17 cellular contexts compared by ENCODE assay signal in genomic region chr7:47539398-47540052, GRCh38. TPM values are rescaled to one million over a fixed set of nuclear protein-coding genes. Genes with fewer than 3 reads are reported as not detected.
DNase-seq lines count a peak whose midpoint lies in the region; ATAC-seq, FAIRE-seq and TF ChIP-seq lines count a peak whose summit lies in the region.
"Had no signal": no experiment of that assay in that cellular context is flagged by ENCODE, and none has a peak within 500 bp of the region (broad histone marks: within the 10 kb centered on the region; RNA-seq: fewer than 3 reads in every experiment).

No MANE protein-coding gene starts in this region.

- CTCF ChIA-PET in HepG2 (lab: Yijun Ruan, JAX; ENCODE audit: low intra/inter-chr PET ratio, low total read pairs), result no interaction called here

- BruUV-seq in HepG2 (replicated peaks; lab: Mats Ljungman, UMichigan), result no TSS peak

- no peak for TF ChIP-seq CTCF in HepG2 (CRISPR knock-in tag; IDR thresholded peaks at IDR 0.05)
- TF ChIP-seq CTCF in stomach (IDR thresholded peaks at IDR 0.05), result no peak

- H4K20me1 ChIP-seq in HepG2 (ENCODE audit: insufficient read depth, low read length), result peaks cover 22% of the 10 kb centered on the region

- H3K27ac ChIP-seq in HepG2 (ENCODE audit: extremely low read length, insufficient read depth, low read length) (peak overlapping the region; percentile 79), stomach (peak overlapping the region in 4 of 5 donors; percentile 0 to 31 (median 17))

- no peaks in the 10 kb centered on the region for H3K9me3 ChIP-seq in HepG2 (ENCODE audit: low read length)
- H3K9me3 ChIP-seq in stomach, result no peaks in the 10 kb centered on the region

- peak; percentile 90 for FAIRE-seq in HepG2 (lab: Jason Lieb, UNC)
- FAIRE-seq: GM18507, TTC549 had no signal

- H3K4me3 ChIP-seq in HepG2 (replicated peaks in 1 of 3; ENCODE audit: insufficient read depth in 1 of 3, low read depth in 2 of 3, low read length in 3 of 3) (peak overlapping the region; percentile 63 to 72 (median 69)), stomach (no peak overlapping the region)

- intact Hi-C loops in HepG2 (cut with micrococcal nuclease; ENCODE audit: unreplicated experiment) (loop anchor here (1.0 to 5.0 kb wide), 3 partner anchors 32 to 193 kb away; no protein-coding TSS in a partner anchor), stomach (cut with DNase I; ENCODE audit: low total_unique reads) (no loop called here)

- in situ Hi-C loops in HepG2 (cut with HindIII; ENCODE audit: extremely low pct_ligation_motif_present, low pct_unique_long_range_greater_than_20kb), result no loop called here

- no peaks in the 10 kb centered on the region; a peak in 1 of 5 replicates for H3K27me3 ChIP-seq in HepG2 (ENCODE audit: control insufficient read depth in 1 of 2, insufficient read depth in 2 of 2, low read length in 2 of 2)
- peaks cover 0 to 12% (median 0%) of the 10 kb centered on the region in 3 donors for H3K27me3 ChIP-seq in stomach

- POLR2A ChIA-PET in HepG2 (lab: Yijun Ruan, JAX), result interaction anchor here (0.8 to 2.1 kb wide), 16 partner anchors 20 to 247 kb away, joined by 3 to 16 read pairs (median 4); no protein-coding TSS in a partner anchor

- H3K79me2 ChIP-seq in HepG2 (ENCODE audit: insufficient read depth, low read length), result peaks cover 96% of the 10 kb centered on the region

- no peak for TF ChIP-seq RAD21 in HepG2 (CRISPR knock-in tag; IDR thresholded peaks at IDR 0.05)

- peak; percentile 84 for DNase-seq in H4 (ENCODE audit: low spot score)
- DNase-seq in amniotic epithelial cell (ENCODE audit: low read depth), result peak; percentile 77
- DNase-seq in HepG2 (ENCODE audit: low spot score), result peak; percentile 89
- DNase-seq in stomach, result no peak
- DNase-seq in hippocampal formation (lab: John Stamatoyannopoulos, UW), result no peak
- DNase-seq in putamen (ENCODE audit: low spot score), result no peak
- DNase-seq: activated naive CD4-positive, alpha-beta T cell; CD4-positive, CD25-positive, alpha-beta regulatory T cell; GF-D8; NCI-H1092 treated with DMSO at 0.1 percent for 48 hours; NCI-H510A; Right ventricle myocardium superior; stimulated activated naive CD8-positive, alpha-beta T cell treated with anti-CD3 and anti-CD28 coated beads, Interleukin-15, amount 100 ng/mL, for 72 hours had no signal

- peak; percentile 55 to 63 for TF ChIP-seq POLR2A in HepG2 (IDR thresholded peaks at IDR 0.05; ENCODE audit: insufficient read depth in 1 of 2, low read depth in 2 of 2, low read length in 2 of 2)
- TF ChIP-seq POLR2A in stomach (IDR thresholded peaks at IDR 0.05), result no peak

- H3K4me1 ChIP-seq in HepG2 (ENCODE audit: insufficient read depth, low read length) (peaks cover 100% of the 10 kb centered on the region), stomach (peaks cover 37 to 64% (median 48%) of the 10 kb centered on the region in 4 donors)

- TF ChIP-seq EP300 in HepG2 (IDR thresholded peaks at IDR 0.05; ENCODE audit: low read depth in 2 of 2, low read length in 2 of 2) (peak in 1 of 2 experiments; percentile 66; a peak in 2 of 4 replicates), HepG2 (CRISPR knock-in tag; IDR thresholded peaks at IDR 0.05; ENCODE audit: borderline replicate concordance) (no peak), stomach (IDR thresholded peaks at IDR 0.05) (no peak)

- peak; percentile 77 for ATAC-seq in HepG2
- ATAC-seq in HG02981 (IDR thresholded peaks at IDR 0.05; ENCODE audit: unreplicated experiment), result no peak
- no peak for ATAC-seq in HG03159 (IDR thresholded peaks at IDR 0.05; ENCODE audit: unreplicated experiment)
- ATAC-seq: stimulated activated naive CD8-positive, alpha-beta T cell treated with anti-CD3 and anti-CD28 coated beads, Interleukin-15, amount 100 ng/mL, for 72 hours had no signal

- H3K9ac ChIP-seq in HepG2 (ENCODE audit: insufficient read depth, low read depth, low read length), result peak overlapping the region; percentile 76

- 12% methylated on average over 8 of the region's 9 CpGs for WGBS in HepG2 (ENCODE audit: low lambda C conversion rate)
- WGBS in stomach, 5 donors, result 84 to 88% (median 86%) methylated on average over 9 of the region's 9 CpGs

- peaks cover 1 to 4% of the 10 kb centered on the region in 2 experiments; a peak in 2 of 5 replicates for H3K36me3 ChIP-seq in HepG2 (replicated peaks in 1 of 2; ENCODE audit: control insufficient read depth in 1 of 2, insufficient read depth in 2 of 2, low read length in 2 of 2)
- H3K36me3 ChIP-seq in stomach, result no peaks in the 10 kb centered on the region

- H3K4me2 ChIP-seq in HepG2 (ENCODE audit: low read depth, low read length), result peak overlapping the region; percentile 90

- no peak overlapping the region for H2AFZ ChIP-seq in HepG2 (ENCODE audit: low read length)

TF ChIP-seq in HepG2, 621 proteins besides CTCF, POLR2A, EP300 and RAD21 (continues in another document):
- TF ChIP-seq, protein P1, sequence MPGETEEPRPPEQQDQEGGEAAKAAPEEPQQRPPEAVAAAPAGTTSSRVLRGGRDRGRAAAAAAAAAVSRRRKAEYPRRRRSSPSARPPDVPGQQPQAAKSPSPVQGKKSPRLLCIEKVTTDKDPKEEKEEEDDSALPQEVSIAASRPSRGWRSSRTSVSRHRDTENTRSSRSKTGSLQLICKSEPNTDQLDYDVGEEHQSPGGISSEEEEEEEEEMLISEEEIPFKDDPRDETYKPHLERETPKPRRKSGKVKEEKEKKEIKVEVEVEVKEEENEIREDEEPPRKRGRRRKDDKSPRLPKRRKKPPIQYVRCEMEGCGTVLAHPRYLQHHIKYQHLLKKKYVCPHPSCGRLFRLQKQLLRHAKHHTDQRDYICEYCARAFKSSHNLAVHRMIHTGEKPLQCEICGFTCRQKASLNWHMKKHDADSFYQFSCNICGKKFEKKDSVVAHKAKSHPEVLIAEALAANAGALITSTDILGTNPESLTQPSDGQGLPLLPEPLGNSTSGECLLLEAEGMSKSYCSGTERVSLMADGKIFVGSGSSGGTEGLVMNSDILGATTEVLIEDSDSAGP (CRISPR knock-in tag; IDR thresholded peaks at IDR 0.05; ENCODE audit: borderline replicate concordance), result peak; percentile 61; the same call in 1 of the 2 replicates
- TF ChIP-seq, protein P2, sequence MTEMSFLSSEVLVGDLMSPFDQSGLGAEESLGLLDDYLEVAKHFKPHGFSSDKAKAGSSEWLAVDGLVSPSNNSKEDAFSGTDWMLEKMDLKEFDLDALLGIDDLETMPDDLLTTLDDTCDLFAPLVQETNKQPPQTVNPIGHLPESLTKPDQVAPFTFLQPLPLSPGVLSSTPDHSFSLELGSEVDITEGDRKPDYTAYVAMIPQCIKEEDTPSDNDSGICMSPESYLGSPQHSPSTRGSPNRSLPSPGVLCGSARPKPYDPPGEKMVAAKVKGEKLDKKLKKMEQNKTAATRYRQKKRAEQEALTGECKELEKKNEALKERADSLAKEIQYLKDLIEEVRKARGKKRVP (CRISPR knock-in tag; IDR thresholded peaks at IDR 0.05), result no peak
- TF ChIP-seq, protein P3, sequence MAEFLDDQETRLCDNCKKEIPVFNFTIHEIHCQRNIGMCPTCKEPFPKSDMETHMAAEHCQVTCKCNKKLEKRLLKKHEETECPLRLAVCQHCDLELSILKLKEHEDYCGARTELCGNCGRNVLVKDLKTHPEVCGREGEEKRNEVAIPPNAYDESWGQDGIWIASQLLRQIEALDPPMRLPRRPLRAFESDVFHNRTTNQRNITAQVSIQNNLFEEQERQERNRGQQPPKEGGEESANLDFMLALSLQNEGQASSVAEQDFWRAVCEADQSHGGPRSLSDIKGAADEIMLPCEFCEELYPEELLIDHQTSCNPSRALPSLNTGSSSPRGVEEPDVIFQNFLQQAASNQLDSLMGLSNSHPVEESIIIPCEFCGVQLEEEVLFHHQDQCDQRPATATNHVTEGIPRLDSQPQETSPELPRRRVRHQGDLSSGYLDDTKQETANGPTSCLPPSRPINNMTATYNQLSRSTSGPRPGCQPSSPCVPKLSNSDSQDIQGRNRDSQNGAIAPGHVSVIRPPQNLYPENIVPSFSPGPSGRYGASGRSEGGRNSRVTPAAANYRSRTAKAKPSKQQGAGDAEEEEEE (CRISPR knock-in tag; IDR thresholded peaks at IDR 0.05; ENCODE audit: borderline replicate concordance), result no peak
- peak; percentile 24; the same call in 1 of the 2 replicates for TF ChIP-seq TAF1 (CRISPR knock-in tag; IDR thresholded peaks at IDR 0.05)

RNA-seq across cellular contexts. Expression of gene TNS3, which starts 42.4 kb away (rescaled TPM):
- total RNA-seq in H4 (2014; rRNA removed; shearing (Covaris generic)), result 143 and 147 TPM in 2 replicates
- total RNA-seq in HepG2 (2016; rRNA removed; fragmentation: Illumina TruSeq; extraction: Trizol) (51.3 and 55.7 TPM in 2 replicates), stomach (100 to 1,000 TPM in 1 of 5 donors, 10 to 100 TPM in 4; 30.1 to 105 (median 86.9) TPM)
- total RNA-seq in HepG2 (2016; cell fraction: cytosol; rRNA removed; fragmentation: Illumina TruSeq; extraction: Trizol; ENCODE audit: low read depth), result 14.9 and 19.1 TPM in 2 replicates
- 45.5 and 52.6 TPM in 2 replicates for total RNA-seq in HepG2 (2016; cell fraction: insoluble cytoplasmic fraction; rRNA removed; fragmentation: Illumina TruSeq; extraction: Trizol)
- total RNA-seq in HepG2 (2016; cell fraction: membrane; rRNA removed; fragmentation: Illumina TruSeq; extraction: Trizol), result 16.6 and 16.8 TPM in 2 replicates
- total RNA-seq in HepG2 (2016; cell fraction: nucleus; rRNA removed; fragmentation: Illumina TruSeq; extraction: Trizol), result 72.4 and 83.0 TPM in 2 replicates
- polyA plus RNA-seq in HepG2 (2011; rRNA removed) (52.9 and 55.1 TPM in 2 replicates), stomach (10 to 100 TPM in 2 of 3 donors, 1 to 10 TPM in 1; 10.0 to 40.6 (median 25.8) TPM)
- polyA plus RNA-seq in HepG2 (2011; cell fraction: cytosol; rRNA removed), result 28.4 and 33.2 TPM in 2 replicates
- polyA plus RNA-seq in HepG2 (2011; cell fraction: nucleus; rRNA removed), result 76.4 and 98.4 TPM in 2 replicates
- 48.6 and 60.6 TPM in 2 replicates for polyA plus RNA-seq in HepG2 (2012)
- polyA plus RNA-seq in HepG2 (2016; cell fraction: cytosol; fragmentation: Illumina TruSeq; extraction: Trizol; ENCODE audit: low read depth), result 1.6 and 1.9 TPM in 2 replicates
- polyA plus RNA-seq in HepG2 (2016; cell fraction: insoluble cytoplasmic fraction; fragmentation: Illumina TruSeq; extraction: Trizol; ENCODE audit: low read depth), result 32.3 and 39.6 TPM in 2 replicates
- polyA plus RNA-seq in HepG2 (2016; cell fraction: membrane; fragmentation: Illumina TruSeq; extraction: Trizol; ENCODE audit: low read depth), result 3.7 and 4.3 TPM in 2 replicates
- polyA plus RNA-seq in HepG2 (2016; cell fraction: nucleus; fragmentation: Illumina TruSeq; extraction: Trizol; ENCODE audit: insufficient read depth, low read depth), result 56.5 and 64.9 TPM in 2 replicates
- 29.7 and 302 TPM in 2 replicates for polyA minus RNA-seq in HepG2 (2011; rRNA and poly(A)+ RNA removed; ENCODE audit: low replicate concordance)
- polyA minus RNA-seq in HepG2 (2011; cell fraction: cytosol; rRNA and poly(A)+ RNA removed), result 53.8 and 56.5 TPM in 2 replicates
- 139 and 170 TPM in 2 replicates for polyA minus RNA-seq in HepG2 (2011; cell fraction: nucleus; rRNA and poly(A)+ RNA removed)
- polyA plus RNA-seq: CD4-positive, CD25-positive, alpha-beta regulatory T cell had no signal

Comparison
In these comparisons a context has a peak if more than half of its experiments do, and no peak if none do; other contexts are left out.
1. DNase-seq: peak in H4 (single experiment), amniotic epithelial cell (single experiment) and HepG2 (single experiment); none in stomach (single experiment), hippocampal formation (0 of 2) and putamen (single experiment).
2. H3K4me3 ChIP-seq: peak in HepG2 (3 of 3); none in stomach (0 of 4).
3. POLR2A ChIP-seq: peak in HepG2 (2 of 2); none in stomach (0 of 4).